ENCODE assay signal across 25 cellular contexts in genomic region chr17:46013127-46013501, GRCh38. TPM values are rescaled to one million over a fixed set of nuclear protein-coding genes. Genes with fewer than 3 reads are reported as not detected.
"Had no signal": no experiment of that assay in that cellular context is flagged by ENCODE, and none has a peak within 500 bp of the region (broad histone marks: within the 10 kb centered on the region; RNA-seq: fewer than 3 reads in every experiment).

No MANE protein-coding gene starts in this region.

- H3K36me3 Mint-ChIP-seq: naive thymus-derived CD4-positive, alpha-beta T cell; WTC11 had no signal

- H3K27me3 Mint-ChIP-seq: activated naive CD8-positive, alpha-beta T cell treated with anti-CD3 and anti-CD28 coated beads, Interleukin-2, amount 50 U/mL, for 24 hours; activated T-cell treated with anti-CD3 and anti-CD28 coated beads, Interleukin-2, amount 50 U/mL, for 24 hours had no signal

- H3K27me3 ChIP-seq: heart left ventricle had no signal

- H3K9me3 Mint-ChIP-seq: activated naive CD8-positive, alpha-beta T cell treated with anti-CD3 and anti-CD28 coated beads, Interleukin-2, amount 50 U/mL, for 24 hours; activated T-cell treated with anti-CD3 and anti-CD28 coated beads, Interleukin-2, amount 50 U/mL, for 24 hours; activated T-helper 2 cell treated with anti-CD3 and anti-CD28 coated beads, Interferon-gamma antibody, Interleukin-2, Interleukin-4, amounts not matched to agents 10 μg/mL and 5 μg/mL and 100 μg/mL, durations not matched to agents 14 hours and 24 hours and 36 hours; naive thymus-derived CD4-positive, alpha-beta T cell; neural crest cell; WTC11 had no signal

- ATAC-seq: activated naive CD8-positive, alpha-beta T cell treated with anti-CD3 and anti-CD28 coated beads, Interleukin-2, amount 50 U/mL, for 24 hours; left lung; naive thymus-derived CD4-positive, alpha-beta T cell; stimulated activated naive CD8-positive, alpha-beta T cell treated with anti-CD3 and anti-CD28 coated beads, Interleukin-15, Interleukin-2, amounts not matched to agents 100 U/mL and 50 U/mL, for 24 hours had no signal

- H3K36me3 ChIP-seq: heart left ventricle, left lung, prostate gland had no signal

- DNase-seq: activated CD4-positive, alpha-beta T cell treated with anti-CD3 and anti-CD28 coated beads, Interleukin-2, amount 50 U/mL, for 4 hours; activated CD8-positive, alpha-beta memory T cell treated with anti-CD3 and anti-CD28 coated beads for 24 hours; activated CD8-positive, alpha-beta memory T cell treated with anti-CD3 and anti-CD28 coated beads, Interleukin-2, amount 50 U/mL, for 4 hours; activated naive CD4-positive, alpha-beta T cell treated with Interleukin-2 at 50 U/mL for 16 hours; activated naive CD8-positive, alpha-beta T cell treated with anti-CD3 and anti-CD28 coated beads, Interleukin-2, amount 50 U/mL, for 24 hours; activated T-cell treated with anti-CD3 and anti-CD28 coated beads, Interleukin-2, amount 50 U/mL, for 24 hours; cortex of kidney; left lung; naive thymus-derived CD4-positive, alpha-beta T cell; stimulated activated CD4-positive, alpha-beta T cell treated with anti-CD3 and anti-CD28 coated beads, Interleukin-4, amount 100 ng/mL, for 1 hour; stimulated activated naive CD8-positive, alpha-beta T cell treated with anti-CD3 and anti-CD28 coated beads, Interleukin-15, Interleukin-2, amounts not matched to agents 100 U/mL and 50 U/mL, for 24 hours; T1000 had no signal

- H3K27ac Mint-ChIP-seq: activated naive CD8-positive, alpha-beta T cell treated with anti-CD3 and anti-CD28 coated beads, Interleukin-2, amount 50 U/mL, for 24 hours; activated T-helper 2 cell treated with anti-CD3 and anti-CD28 coated beads, Interferon-gamma antibody, Interleukin-2, Interleukin-4, amounts not matched to agents 10 μg/mL and 5 μg/mL and 100 μg/mL, durations not matched to agents 14 hours and 24 hours and 36 hours; naive thymus-derived CD4-positive, alpha-beta T cell had no signal

- H3K4me3 ChIP-seq: heart left ventricle, left lung, lung, prostate gland had no signal

- H3K4me1 ChIP-seq: heart left ventricle, left lung, prostate gland had no signal

- H3K9me3 ChIP-seq: heart left ventricle, left lung, prostate gland had no signal

- H3K27ac ChIP-seq: heart left ventricle, left lung, prostate gland had no signal

- H3K4me3 Mint-ChIP-seq: activated naive CD8-positive, alpha-beta T cell treated with anti-CD3 and anti-CD28 coated beads, Interleukin-2, amount 50 U/mL, for 24 hours; activated T-cell treated with anti-CD3 and anti-CD28 coated beads, Interleukin-2, amount 50 U/mL, for 24 hours; naive thymus-derived CD4-positive, alpha-beta T cell; neural crest cell; WTC11 had no signal

- H3K4me1 Mint-ChIP-seq: activated naive CD8-positive, alpha-beta T cell treated with anti-CD3 and anti-CD28 coated beads, Interleukin-2, amount 50 U/mL, for 24 hours; WTC11 had no signal

RNA-seq across cellular contexts. Expression of gene STH, which starts 14.1 kb away (rescaled TPM):
- total RNA-seq: activated T-helper 2 cell treated with anti-CD3 and anti-CD28 coated beads, Interferon-gamma antibody, Interleukin-2, Interleukin-4, amounts not matched to agents 10 μg/mL and 5 μg/mL and 100 μg/mL, durations not matched to agents 14 hours and 24 hours and 36 hours; epithelial cell of proximal tubule; fibroblast of villous mesenchyme; left lung; lung; mesenteric fat pad; mucosa of gallbladder; naive thymus-derived CD4-positive, alpha-beta T cell; neural crest cell; osteoblast; prostate gland; T-helper 1 cell treated with Interleukin-12 subunit alpha and Interleukin-12 subunit beta and Interleukin-4 antibody, amounts not matched to agents 30 ng/mL and 1 ng/mL, for 36 hours; WTC11 had no signal
- polyA plus RNA-seq: keratinocyte; lung; naive thymus-derived CD4-positive, alpha-beta T cell had no signal
